8 cellular contexts compared by ENCODE assay signal in the genomic region with DNA sequence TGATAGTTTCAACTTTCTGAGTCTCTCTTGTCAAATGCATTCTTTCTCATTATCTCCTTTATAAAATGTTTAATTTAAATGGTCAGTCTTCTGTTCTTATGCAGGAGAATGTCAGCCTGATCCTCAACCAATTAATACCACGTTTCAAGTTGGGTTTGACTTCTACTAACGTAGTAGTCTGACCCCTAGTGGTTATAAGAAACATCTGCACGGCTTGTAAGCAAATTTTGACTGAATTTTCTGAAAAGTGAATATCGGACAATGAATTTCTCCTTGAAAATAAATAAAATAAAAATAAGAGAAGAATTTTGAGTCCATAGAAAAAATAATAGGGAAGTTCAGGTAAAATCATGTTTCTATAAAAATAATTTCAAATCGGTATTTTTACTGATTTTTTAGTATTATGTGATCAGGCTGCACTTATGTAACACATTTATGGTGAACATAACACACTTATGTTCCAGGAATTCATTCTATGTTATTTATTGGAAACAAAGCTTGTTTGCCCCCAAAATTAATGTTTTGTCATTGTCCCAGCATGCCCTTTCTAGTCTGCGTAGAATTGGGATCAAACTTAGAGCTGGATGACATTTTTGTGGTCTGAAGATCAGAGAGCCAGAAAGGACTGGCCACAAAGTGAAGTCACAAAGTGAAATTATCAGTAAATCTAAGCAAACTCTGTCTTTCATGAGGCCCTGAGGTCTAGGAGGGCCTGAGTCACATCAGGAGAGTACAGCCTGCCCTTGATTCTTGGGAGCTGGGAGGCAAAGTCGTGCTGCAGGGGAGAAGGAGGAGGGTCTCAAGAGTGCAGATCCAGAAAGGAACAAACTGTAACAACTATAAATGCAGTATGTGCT.
DNase-seq lines count a peak whose midpoint lies in the region; ATAC-seq and TF ChIP-seq lines count a peak whose summit lies in the region.

No MANE protein-coding gene starts in this region.

- no peaks in the 10 kb centered on the region for H3K79me2 ChIP-seq in OCI-LY3 (ENCODE audit: low read length)

- no peaks in the 10 kb centered on the region for H4K20me1 ChIP-seq in OCI-LY3 (ENCODE audit: insufficient read depth, low read length)

- H3K9me3 ChIP-seq in OCI-LY3 (ENCODE audit: insufficient read depth, low read length) (no peaks in the 10 kb centered on the region), mucosa of descending colon (no peaks in the 10 kb centered on the region)

- POLR2A ChIA-PET in activated CD4-positive, alpha-beta memory T cell treated with anti-CD3 and anti-CD28 coated beads, Interleukin-2, amount 10 ng/mL, durations not matched to agents 7 days and 5 days (lab: Charles Lee) = no interaction called here

- no peak overlapping the region for H3K4me3 ChIP-seq in GM06990 (replicated peaks; ENCODE audit: low read depth, low read length)
- no peak overlapping the region for H3K4me3 ChIP-seq in Jurkat, Clone E6-1 (ENCODE audit: low read length)
- no peak overlapping the region for H3K4me3 ChIP-seq in OCI-LY3 (ENCODE audit: low read length)
- H3K4me3 ChIP-seq in dorsolateral prefrontal cortex = no peak overlapping the region
- no peak overlapping the region for H3K4me3 ChIP-seq in mucosa of descending colon

- H3K36me3 ChIP-seq in GM06990 (ENCODE audit: control insufficient read depth, insufficient read depth, low read length) (no peaks in the 10 kb centered on the region), OCI-LY3 (replicated peaks; ENCODE audit: low read depth, low read length) (no peaks in the 10 kb centered on the region), mucosa of descending colon (ENCODE audit: low read depth) (no peaks in the 10 kb centered on the region)

- no peak overlapping the region for H3K27ac Mint-ChIP-seq in activated CD4-positive, alpha-beta memory T cell treated with anti-CD3 and anti-CD28 coated beads, Interleukin-2, amount 10 ng/mL, durations not matched to agents 7 days and 5 days

- H3K4me1 ChIP-seq in OCI-LY3 (ENCODE audit: low read length) (no peaks in the 10 kb centered on the region), mucosa of descending colon (ENCODE audit: low read depth) (no peaks in the 10 kb centered on the region)

- H3K4me1 Mint-ChIP-seq in activated CD4-positive, alpha-beta memory T cell treated with anti-CD3 and anti-CD28 coated beads, Interleukin-2, amount 10 ng/mL, durations not matched to agents 7 days and 5 days = no peaks in the 10 kb centered on the region

- H3K27ac ChIP-seq in OCI-LY3 (ENCODE audit: low read length) (no peak overlapping the region), dorsolateral prefrontal cortex (no peak overlapping the region)

- DNase-seq in GM06990 (ENCODE audit: extremely low read depth, insufficient read length) (peak; percentile 7), dorsolateral prefrontal cortex (no peak), mucosa of descending colon (peak in 1 of 3 donors; percentile 4)
- DNase-seq in Jurkat, Clone E6-1 (ENCODE audit: low read depth, low spot score) = peak; percentile 33
- no peak for DNase-seq in activated CD4-positive, alpha-beta T cell treated with anti-CD3 and anti-CD28 coated beads, Interleukin-2, amount 50 U/mL, for 4 hours
- no peak for DNase-seq in activated CD4-positive, alpha-beta memory T cell treated with anti-CD3 and anti-CD28 coated beads, Interleukin-2, amount 10 ng/mL, durations not matched to agents 7 days and 5 days

- peaks cover 3% of the 10 kb centered on the region for H3K27me3 Mint-ChIP-seq in activated CD4-positive, alpha-beta memory T cell treated with anti-CD3 and anti-CD28 coated beads, Interleukin-2, amount 10 ng/mL, durations not matched to agents 7 days and 5 days

- H2AFZ ChIP-seq in OCI-LY3 (ENCODE audit: low read depth, low read length) = no peak overlapping the region

- H3K4me3 Mint-ChIP-seq in activated CD4-positive, alpha-beta memory T cell treated with anti-CD3 and anti-CD28 coated beads, Interleukin-2, amount 10 ng/mL, durations not matched to agents 7 days and 5 days = no peak overlapping the region

- H3K27me3 ChIP-seq in GM06990 (replicated peaks; ENCODE audit: control insufficient read depth, insufficient read depth, low read length) (no peaks in the 10 kb centered on the region), OCI-LY3 (ENCODE audit: low read depth, low read length) (peaks cover 8% of the 10 kb centered on the region; the same call in 1 of the 2 replicates), dorsolateral prefrontal cortex (no peaks in the 10 kb centered on the region)

- ATAC-seq in mucosa of descending colon (peak; percentile 51), GM18870 (IDR thresholded peaks at IDR 0.05; ENCODE audit: unreplicated experiment) (no peak)

- H3K36me3 Mint-ChIP-seq in activated CD4-positive, alpha-beta memory T cell treated with anti-CD3 and anti-CD28 coated beads, Interleukin-2, amount 10 ng/mL, durations not matched to agents 7 days and 5 days (ENCODE audit: low read depth) = no peaks in the 10 kb centered on the region

- peak overlapping the region; percentile 25; the same call in 1 of the 2 replicates for H3K4me2 ChIP-seq in OCI-LY3 (ENCODE audit: low read length)

- TF ChIP-seq CTCF in GM06990 (IDR thresholded peaks at IDR 0.05; ENCODE audit: insufficient read depth, low read length, poor library complexity, severe bottlenecking) (peak; percentile 62), OCI-LY3 (IDR thresholded peaks at IDR 0.05; ENCODE audit: low read depth, low read length) (peak; percentile 85), dorsolateral prefrontal cortex (IDR thresholded peaks at IDR 0.05 in 54 of 56, conservative IDR thresholded peaks at IDR 0.05 in 2 of 56; ENCODE audit: low read depth in 1 of 56, partially characterized antibody in 56 of 56) (peak; percentile 71 to 98 (median 88)), mucosa of descending colon (IDR thresholded peaks at IDR 0.05) (peak; percentile 63)

- intact Hi-C loops in dorsolateral prefrontal cortex (cut with DNase I) (loop anchor here in 1 of 2 donors (5.0 to 10.0 kb wide), 2 partner anchors 84 to 414 kb away; no protein-coding TSS in a partner anchor), mucosa of descending colon (cut with DNase I, micrococcal nuclease) (loop anchor here in 1 of 2 donors (10.0 kb wide), 1 partner anchor 416 kb away; no protein-coding TSS in a partner anchor)

- no peak overlapping the region for H3K9ac ChIP-seq in OCI-LY3 (ENCODE audit: low read length)

- CTCF ChIA-PET in activated CD4-positive, alpha-beta memory T cell treated with anti-CD3 and anti-CD28 coated beads, Interleukin-2, amount 10 ng/mL, durations not matched to agents 7 days and 5 days (lab: Charles Lee) = interaction anchor here (2.3 kb wide), 1 partner anchor 442 kb away, joined by 6 read pairs; no protein-coding TSS in a partner anchor

- no peaks in the 10 kb centered on the region for H3K9me3 Mint-ChIP-seq in activated CD4-positive, alpha-beta memory T cell treated with anti-CD3 and anti-CD28 coated beads, Interleukin-2, amount 10 ng/mL, durations not matched to agents 7 days and 5 days

Comparison
In these comparisons a context has a peak if more than half of its experiments do, and no peak if none do; other contexts are left out.
1. DNase-seq: peak in GM06990 (single experiment) and Jurkat, Clone E6-1 (single experiment); none in dorsolateral prefrontal cortex (0 of 10), activated CD4-positive, alpha-beta T cell treated with anti-CD3 and anti-CD28 coated beads, Interleukin-2, amount 50 U/mL, for 4 hours (0 of 2) and activated CD4-positive, alpha-beta memory T cell treated with anti-CD3 and anti-CD28 coated beads, Interleukin-2, amount 10 ng/mL, durations not matched to agents 7 days and 5 days (single experiment).
2. Peak in every context shown above with its lines, with median percentiles within 50 percentile points of each other: CTCF ChIP-seq.